Comparison of ENCODE assay signal across 8 cellular contexts in the genomic region with DNA sequence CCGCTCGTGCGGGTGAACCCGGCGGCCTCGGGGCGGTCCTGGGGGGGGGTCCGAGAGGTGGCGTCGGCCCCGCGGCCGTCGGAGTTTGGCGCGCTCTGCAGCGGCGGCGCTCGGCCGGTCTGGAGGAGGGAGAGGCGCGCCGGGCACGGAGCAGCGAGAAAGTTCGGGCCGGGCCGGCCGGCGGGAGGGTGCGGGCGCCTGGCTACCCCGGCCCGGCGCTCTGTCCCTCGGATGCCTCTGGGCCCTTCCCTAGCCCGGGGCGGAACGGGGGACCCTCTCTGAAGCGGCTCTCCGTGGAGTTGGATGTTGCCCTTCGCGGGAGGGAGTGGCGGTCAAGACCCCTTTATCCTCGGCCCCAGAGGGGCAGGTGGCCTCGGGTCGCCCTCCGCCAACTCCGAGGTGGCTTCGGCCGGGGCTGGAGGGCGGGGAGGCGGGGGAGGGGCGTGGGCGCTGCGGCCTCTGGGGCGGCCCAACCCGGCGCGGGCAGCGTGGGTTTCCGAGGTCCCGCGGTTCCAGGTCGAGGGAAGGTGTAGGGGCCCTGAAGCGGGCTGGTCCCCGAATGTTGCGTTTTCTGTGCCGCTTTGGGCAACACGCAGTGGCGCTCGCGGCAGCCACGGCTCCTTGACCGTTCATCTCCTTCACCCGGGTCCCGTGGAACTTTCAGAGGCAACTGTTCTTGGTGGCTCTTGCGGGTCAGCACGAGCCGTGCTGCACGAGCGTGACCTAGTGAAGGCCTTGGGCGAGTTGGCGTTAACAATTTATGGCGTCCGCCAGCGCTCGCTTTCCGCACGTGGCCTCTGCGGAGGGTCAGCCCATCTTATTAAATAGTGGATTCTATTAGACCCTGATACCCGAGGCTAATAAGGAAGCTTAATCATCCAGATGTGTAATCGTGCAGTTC. TPM values are rescaled to one million over a fixed set of nuclear protein-coding genes. Genes with fewer than 3 reads are reported as not detected.
DNase-seq lines count a peak whose midpoint lies in the region; ATAC-seq lines count a peak whose summit lies in the region.

No MANE protein-coding gene starts in this region.

- H3K9me3 ChIP-seq in neuronal stem cell (replicated peaks in 1 of 2; ENCODE audit: control insufficient read depth in 2 of 2, insufficient read depth in 1 of 2, low read depth in 1 of 2, low read length in 2 of 2) = no peaks in the 10 kb centered on the region

- peak overlapping the region; percentile 89 for H3K4me2 ChIP-seq in neuronal stem cell (ENCODE audit: insufficient read depth, low read length, poor library complexity, severe bottlenecking)

- ATAC-seq in GM19324 (IDR thresholded peaks at IDR 0.05; ENCODE audit: low FRiP score, unreplicated experiment) (peak; percentile 31), HG03432 (IDR thresholded peaks at IDR 0.05; ENCODE audit: unreplicated experiment) (peak; percentile 19), GM21825 (IDR thresholded peaks at IDR 0.05; ENCODE audit: unreplicated experiment) (no peak)
- ATAC-seq in activated T-cell treated with anti-CD3 and anti-CD28 coated beads, Interleukin-2, amount 50 U/mL, for 72 hours (replicated peaks in 1 of 2) = peak; percentile 25 to 37

- DNase-seq in Ammon's horn (ENCODE audit: low spot score) = peak; percentile 11
- DNase-seq in activated T-cell treated with anti-CD3 and anti-CD28 coated beads, Interleukin-2, amount 50 U/mL, for 72 hours = peak; percentile 20 to 23
- DNase-seq in globus pallidus (ENCODE audit: low spot score) = peak; percentile 35
- DNase-seq in neuronal stem cell (ENCODE audit: low spot score) = peak; percentile 14
- DNase-seq in COR-L47 (lab: John Stamatoyannopoulos, UW) = no peak

- H3K4ac ChIP-seq in neuronal stem cell (ENCODE audit: low read length) = peak overlapping the region; percentile 89

- H2BK15ac ChIP-seq in neuronal stem cell (ENCODE audit: low read length) = peak overlapping the region; percentile 54

- H2BK12ac ChIP-seq in neuronal stem cell (ENCODE audit: low read length) = peak overlapping the region; percentile 10

- peak overlapping the region; percentile 43 for H4K8ac ChIP-seq in neuronal stem cell (ENCODE audit: low read depth, low read length)

- H3K23ac ChIP-seq in neuronal stem cell (ENCODE audit: low read depth, low read length, poor library complexity) = peak overlapping the region; percentile 91

- peaks cover 28% of the 10 kb centered on the region for H3K4me1 Mint-ChIP-seq in activated T-cell treated with anti-CD3 and anti-CD28 coated beads, Interleukin-2, amount 50 U/mL, for 72 hours (ENCODE audit: low read depth)

- H3K27ac Mint-ChIP-seq in activated T-cell treated with anti-CD3 and anti-CD28 coated beads, Interleukin-2, amount 50 U/mL, for 72 hours = no peak overlapping the region

- H3K4me3 ChIP-seq in neuronal stem cell (ENCODE audit: low read length in 2 of 2) = peak overlapping the region; percentile 50 to 90

- H3K4me1 ChIP-seq in neuronal stem cell (ENCODE audit: control insufficient read depth in 2 of 2, insufficient read depth in 1 of 2, low read depth in 1 of 2, low read length in 2 of 2) = peaks cover 4 to 5% of the 10 kb centered on the region in 2 donors

- H3K36me3 Mint-ChIP-seq in activated T-cell treated with anti-CD3 and anti-CD28 coated beads, Interleukin-2, amount 50 U/mL, for 72 hours (ENCODE audit: insufficient read depth in 2 of 2) = no peaks in the 10 kb centered on the region

- no peaks in the 10 kb centered on the region for H3K36me3 ChIP-seq in neuronal stem cell (replicated peaks in 1 of 2; ENCODE audit: control insufficient read depth in 2 of 2, insufficient read depth in 2 of 2, low read length in 2 of 2)

- peaks cover 5 to 16% (median 6%) of the 10 kb centered on the region in 3 experiments for H3K27me3 ChIP-seq in neuronal stem cell (ENCODE audit: control insufficient read depth in 3 of 3, insufficient read depth in 3 of 3, low read depth in 1 of 3, low read length in 3 of 3)

- peak overlapping the region; percentile 95 for H3K18ac ChIP-seq in neuronal stem cell (ENCODE audit: low read length)

- H2BK120ac ChIP-seq in neuronal stem cell (ENCODE audit: low read depth, low read length) = peak overlapping the region; percentile 61

- H4K91ac ChIP-seq in neuronal stem cell (ENCODE audit: low read depth, low read length, poor library complexity) = no peak overlapping the region

- no CpG with 5 or more reads among the region's 94 CpGs for WGBS in neuronal stem cell (ENCODE audit: extremely low coverage in 2 of 2, insufficient read length in 2 of 2, insufficient replicate concordance in 1 of 2), 2 donors

- peak overlapping the region; percentile 86 for H3K9ac ChIP-seq in neuronal stem cell (ENCODE audit: low read depth, low read length, poor library complexity)

- H3K4me3 Mint-ChIP-seq in activated T-cell treated with anti-CD3 and anti-CD28 coated beads, Interleukin-2, amount 50 U/mL, for 72 hours = peak overlapping the region; percentile 69 to 75

- peak overlapping the region; percentile 24 for H2BK5ac ChIP-seq in neuronal stem cell (ENCODE audit: low read length)

- no peak overlapping the region for H3K27ac ChIP-seq in neuronal stem cell (replicated peaks; ENCODE audit: low read length)

- H2AFZ ChIP-seq in neuronal stem cell (ENCODE audit: low read length) = peak overlapping the region; percentile 93

- H3K9me3 Mint-ChIP-seq in activated T-cell treated with anti-CD3 and anti-CD28 coated beads, Interleukin-2, amount 50 U/mL, for 72 hours = no peaks in the 10 kb centered on the region

- no peaks in the 10 kb centered on the region for H3K79me1 ChIP-seq in neuronal stem cell (ENCODE audit: low read depth, low read length)

- peak overlapping the region; percentile 63 for H2AK5ac ChIP-seq in neuronal stem cell (ENCODE audit: low read depth, low read length)

- peak overlapping the region; percentile 97 for H3K14ac ChIP-seq in neuronal stem cell (ENCODE audit: low read length)

- peaks cover 20% of the 10 kb centered on the region for H3K27me3 Mint-ChIP-seq in activated T-cell treated with anti-CD3 and anti-CD28 coated beads, Interleukin-2, amount 50 U/mL, for 72 hours (ENCODE audit: low read depth)

RNA-seq across cellular contexts. Expression of a gene that starts 0.7 kb away (rescaled TPM):
- total RNA-seq in activated T-cell treated with anti-CD3 and anti-CD28 coated beads, Interleukin-2, amount 50 U/mL, for 72 hours = 1 to 10 TPM; 6.2 to 6.7 TPM
- polyA plus RNA-seq in neuronal stem cell (2013, experiment 1 of 2) = 9.1 TPM
- polyA plus RNA-seq in neuronal stem cell (2013, experiment 2 of 2) = 8.3 TPM
